Comparison of ENCODE assay signal across 19 cellular contexts in genomic region chr1:152933196-152933595, GRCh38. TPM values are rescaled to one million over a fixed set of nuclear protein-coding genes. Genes with fewer than 3 reads are reported as not detected.
"Had no signal": no experiment of that assay in that cellular context is flagged by ENCODE, and none has a peak within 500 bp of the region (broad histone marks: within the 10 kb centered on the region; RNA-seq: fewer than 3 reads in every experiment).

No MANE protein-coding gene starts in this region.

- H3K36me3 Mint-ChIP-seq: activated naive CD4-positive, alpha-beta T cell treated with anti-CD3 and anti-CD28 coated beads, Interleukin-2, amount 50 U/mL, for 24 hours had no signal

- DNase-seq: activated CD4-positive, alpha-beta T cell treated with anti-CD3 and anti-CD28 coated beads for 36 hours; activated CD4-positive, alpha-beta T cell treated with anti-CD3 and anti-CD28 coated beads, Interleukin-2, amount 50 U/mL, for 1 hour; activated CD8-positive, alpha-beta memory T cell treated with anti-CD3 and anti-CD28 coated beads, Interleukin-2, amount 50 U/mL, for 48 hours; activated CD8-positive, alpha-beta T cell treated with anti-CD3 and anti-CD28 coated beads for 36 hours; activated T-cell treated with anti-CD3 and anti-CD28 coated beads, Interleukin-2, amount 50 U/mL, for 1 hour; aorta; Karpas-422; NCI-H1105 treated with DMSO at 0.1 percent for 48 hours; NCI-H1436 treated with DMSO at 0.1 percent for 48 hours; NCI-H187; NCI-H2081; NCI-H510A treated with DMSO at 0.1 percent for 48 hours; NCI-H69; T-helper 1 cell; WERI-Rb-1 had no signal

- ATAC-seq: activated CD4-positive, alpha-beta T cell treated with anti-CD3 and anti-CD28 coated beads for 36 hours; activated CD8-positive, alpha-beta T cell treated with anti-CD3 and anti-CD28 coated beads for 36 hours; K562 had no signal

- H3K27ac Mint-ChIP-seq: activated CD4-positive, alpha-beta T cell treated with anti-CD3 and anti-CD28 coated beads for 36 hours; activated CD8-positive, alpha-beta T cell treated with anti-CD3 and anti-CD28 coated beads for 36 hours; activated naive CD4-positive, alpha-beta T cell treated with anti-CD3 and anti-CD28 coated beads, Interleukin-2, amount 50 U/mL, for 24 hours had no signal

- H3K4me3 Mint-ChIP-seq: activated CD4-positive, alpha-beta T cell treated with anti-CD3 and anti-CD28 coated beads for 36 hours; activated CD8-positive, alpha-beta T cell treated with anti-CD3 and anti-CD28 coated beads for 36 hours; activated naive CD4-positive, alpha-beta T cell treated with anti-CD3 and anti-CD28 coated beads, Interleukin-2, amount 50 U/mL, for 24 hours had no signal

- H3K9me3 Mint-ChIP-seq: activated naive CD4-positive, alpha-beta T cell treated with anti-CD3 and anti-CD28 coated beads, Interleukin-2, amount 50 U/mL, for 24 hours had no signal

- FAIRE-seq: K562 had no signal

- H3K27ac ChIP-seq: SK-N-MC, WERI-Rb-1 had no signal

- H3K36me3 ChIP-seq: WERI-Rb-1 had no signal

- H3K4me1 Mint-ChIP-seq: activated CD4-positive, alpha-beta T cell treated with anti-CD3 and anti-CD28 coated beads for 36 hours; activated naive CD4-positive, alpha-beta T cell treated with anti-CD3 and anti-CD28 coated beads, Interleukin-2, amount 50 U/mL, for 24 hours had no signal

- H3K4me3 ChIP-seq: K562, SK-N-MC had no signal

RNA-seq across cellular contexts. Expression of gene SPRR5, which starts 13.8 kb away (rescaled TPM):
- total RNA-seq: activated CD4-positive, alpha-beta T cell treated with anti-CD3 and anti-CD28 coated beads for 36 hours; activated CD8-positive, alpha-beta T cell treated with anti-CD3 and anti-CD28 coated beads for 36 hours; aorta; K562; T-helper 2 cell treated with Interferon-gamma antibody and Interleukin-4, amounts not matched to agents 100 ng/mL and 5 ng/mL, for 36 hours had no signal
- polyA plus RNA-seq: aorta, K562 had no signal

RNA-seq across cellular contexts. Expression of gene IVL, which starts 24.9 kb away (rescaled TPM):
- total RNA-seq: activated CD8-positive, alpha-beta T cell treated with anti-CD3 and anti-CD28 coated beads for 36 hours; aorta; K562; T-helper 2 cell treated with Interferon-gamma antibody and Interleukin-4, amounts not matched to agents 100 ng/mL and 5 ng/mL, for 36 hours had no signal
- polyA plus RNA-seq: K562 had no signal

RNA-seq across cellular contexts. Expression of gene SPRR4, which starts 37.3 kb away (rescaled TPM):
- total RNA-seq: activated CD4-positive, alpha-beta T cell treated with anti-CD3 and anti-CD28 coated beads for 36 hours; activated CD8-positive, alpha-beta T cell treated with anti-CD3 and anti-CD28 coated beads for 36 hours; aorta; K562; T-helper 2 cell treated with Interferon-gamma antibody and Interleukin-4, amounts not matched to agents 100 ng/mL and 5 ng/mL, for 36 hours had no signal
- polyA plus RNA-seq: aorta, K562 had no signal

RNA-seq across cellular contexts. Expression of gene SPRR1A, which starts 50.7 kb away (rescaled TPM):
- total RNA-seq: activated CD4-positive, alpha-beta T cell treated with anti-CD3 and anti-CD28 coated beads for 36 hours; activated CD8-positive, alpha-beta T cell treated with anti-CD3 and anti-CD28 coated beads for 36 hours; aorta; K562; T-helper 2 cell treated with Interferon-gamma antibody and Interleukin-4, amounts not matched to agents 100 ng/mL and 5 ng/mL, for 36 hours had no signal
- polyA plus RNA-seq: aorta, K562 had no signal

RNA-seq across cellular contexts. Expression of gene SMCP, which starts 55.1 kb away (rescaled TPM):
- total RNA-seq: activated CD4-positive, alpha-beta T cell treated with anti-CD3 and anti-CD28 coated beads for 36 hours; activated CD8-positive, alpha-beta T cell treated with anti-CD3 and anti-CD28 coated beads for 36 hours; aorta; K562; T-helper 2 cell treated with Interferon-gamma antibody and Interleukin-4, amounts not matched to agents 100 ng/mL and 5 ng/mL, for 36 hours had no signal
- polyA plus RNA-seq: aorta, K562 had no signal
